ENCODE assay signal across 1 cellular context in the genomic region with DNA sequence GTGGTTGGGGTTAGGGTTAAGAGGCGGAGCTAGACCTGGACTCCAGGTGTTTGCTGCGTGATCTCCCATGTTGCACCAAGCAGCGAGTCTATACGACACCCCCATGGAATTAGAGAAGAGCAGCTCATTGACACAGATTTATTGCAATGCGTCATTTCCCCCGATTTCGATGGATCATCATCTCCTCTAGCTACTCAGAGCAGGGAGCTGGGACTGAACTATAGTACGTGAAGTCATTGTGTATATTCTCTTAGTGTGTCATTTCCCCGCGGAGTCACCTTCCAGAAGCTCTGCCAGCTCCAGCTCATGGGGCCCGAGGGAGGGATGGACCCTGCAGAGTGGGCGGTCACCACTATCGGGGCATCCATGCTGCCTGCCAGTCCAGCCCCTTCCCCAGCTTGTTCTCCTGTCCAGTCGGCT.
TF ChIP-seq lines count a peak whose summit lies in the region.

No MANE protein-coding gene starts in this region.

TF ChIP-seq in H1, 55 proteins besides CTCF, POLR2A, EP300 and RAD21:
- TF ChIP-seq, protein P1, sequence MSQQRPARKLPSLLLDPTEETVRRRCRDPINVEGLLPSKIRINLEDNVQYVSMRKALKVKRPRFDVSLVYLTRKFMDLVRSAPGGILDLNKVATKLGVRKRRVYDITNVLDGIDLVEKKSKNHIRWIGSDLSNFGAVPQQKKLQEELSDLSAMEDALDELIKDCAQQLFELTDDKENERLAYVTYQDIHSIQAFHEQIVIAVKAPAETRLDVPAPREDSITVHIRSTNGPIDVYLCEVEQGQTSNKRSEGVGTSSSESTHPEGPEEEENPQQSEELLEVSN (IDR thresholded peaks at IDR 0.05), result no peak
- TF ChIP-seq JUN (IDR thresholded peaks at IDR 0.05; ENCODE audit: low read depth, low read length), result no peak
